In the genomic region with DNA sequence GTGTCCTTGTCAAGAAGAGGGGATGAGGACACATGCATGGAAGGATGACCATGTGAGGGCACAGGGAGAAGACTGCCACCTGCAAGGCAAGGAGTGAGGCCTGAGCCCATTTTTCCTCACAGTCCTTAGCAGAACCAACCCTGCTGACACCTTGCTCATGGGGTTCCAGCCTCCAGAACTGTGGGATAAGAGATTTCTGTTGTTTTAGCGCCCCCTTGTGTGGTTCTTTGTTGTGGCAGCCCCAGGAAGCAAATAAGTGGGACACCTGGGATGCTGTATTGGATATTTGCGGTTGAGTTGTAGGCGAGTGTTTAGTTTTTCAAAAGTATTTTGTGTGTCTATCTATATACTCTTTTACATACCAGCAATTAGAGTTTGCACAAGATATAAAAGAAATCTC, we compare ENCODE assay signal across 10 cellular contexts.
DNase-seq lines count a peak whose midpoint lies in the region; ATAC-seq and TF ChIP-seq lines count a peak whose summit lies in the region.
"Had no signal": no experiment of that assay in that cellular context is flagged by ENCODE, and none has a peak within 500 bp of the region (broad histone marks: within the 10 kb centered on the region; RNA-seq: fewer than 3 reads in every experiment).

No MANE protein-coding gene starts in this region.

- TF ChIP-seq CTCF in Loucy (conservative IDR thresholded peaks at IDR 0.05; ENCODE audit: low read length), result peak; percentile 64
- peak; percentile 70 for TF ChIP-seq CTCF in brain microvascular endothelial cell (IDR thresholded peaks at IDR 0.05; ENCODE audit: low read depth, low read length, missing control alignments)
- peak; percentile 52 for TF ChIP-seq CTCF in neural progenitor cell (IDR thresholded peaks at IDR 0.05)

- H3K36me3 Mint-ChIP-seq in activated CD4-positive, alpha-beta T cell treated with anti-CD3 and anti-CD28 coated beads, Interleukin-2, amount 10 ng/mL, durations not matched to agents 7 days and 5 days (ENCODE audit: low read depth), result no peaks in the 10 kb centered on the region
- no peaks in the 10 kb centered on the region for H3K36me3 Mint-ChIP-seq in neural progenitor cell
- H3K36me3 Mint-ChIP-seq: naive thymus-derived CD8-positive, alpha-beta T cell had no signal

- H3K27me3 ChIP-seq in Loucy (ENCODE audit: insufficient read depth, low read length, poor library complexity, severe bottlenecking), result no peaks in the 10 kb centered on the region
- no peaks in the 10 kb centered on the region for H3K27me3 ChIP-seq in brain microvascular endothelial cell (replicated peaks)
- H3K27me3 ChIP-seq in neural progenitor cell, result no peaks in the 10 kb centered on the region

- H3K9ac ChIP-seq in Loucy (ENCODE audit: low read depth, low read length, poor library complexity, severe bottlenecking) (no peak overlapping the region), neural progenitor cell (no peak overlapping the region)

- CTCF ChIA-PET in activated CD4-positive, alpha-beta T cell treated with anti-CD3 and anti-CD28 coated beads, Interleukin-2, amount 10 ng/mL, durations not matched to agents 7 days and 5 days (lab: Charles Lee), result no interaction called here

- H2AFZ ChIP-seq in Loucy (ENCODE audit: low read length) (no peak overlapping the region), neural progenitor cell (replicated peaks) (no peak overlapping the region)

- peaks cover 16% of the 10 kb centered on the region for H3K27me3 Mint-ChIP-seq in activated CD4-positive, alpha-beta T cell treated with anti-CD3 and anti-CD28 coated beads, Interleukin-2, amount 10 ng/mL, durations not matched to agents 7 days and 5 days
- H3K27me3 Mint-ChIP-seq in neural progenitor cell (ENCODE audit: insufficient read depth, low read depth), result peaks cover 7% of the 10 kb centered on the region

- H3K27ac ChIP-seq in brain microvascular endothelial cell (no peak overlapping the region), neural progenitor cell (no peak overlapping the region)

- H3K27ac Mint-ChIP-seq in activated CD4-positive, alpha-beta T cell treated with anti-CD3 and anti-CD28 coated beads, Interleukin-2, amount 10 ng/mL, durations not matched to agents 7 days and 5 days, result no peak overlapping the region
- no peak overlapping the region for H3K27ac Mint-ChIP-seq in neural progenitor cell
- H3K27ac Mint-ChIP-seq: CD4-positive, alpha-beta T cell; naive thymus-derived CD8-positive, alpha-beta T cell had no signal

- no peaks in the 10 kb centered on the region for H3K9me2 ChIP-seq in Loucy (replicated peaks; ENCODE audit: low read depth, low read length)

- H3K9me3 Mint-ChIP-seq in activated CD4-positive, alpha-beta T cell treated with anti-CD3 and anti-CD28 coated beads, Interleukin-2, amount 10 ng/mL, durations not matched to agents 7 days and 5 days, result no peaks in the 10 kb centered on the region
- H3K9me3 Mint-ChIP-seq in neural progenitor cell, result peaks cover 15% of the 10 kb centered on the region
- H3K9me3 Mint-ChIP-seq: CD4-positive, alpha-beta T cell; naive thymus-derived CD8-positive, alpha-beta T cell had no signal

- no peaks in the 10 kb centered on the region for H3K4me1 Mint-ChIP-seq in activated CD4-positive, alpha-beta T cell treated with anti-CD3 and anti-CD28 coated beads, Interleukin-2, amount 10 ng/mL, durations not matched to agents 7 days and 5 days
- peaks cover 26% of the 10 kb centered on the region for H3K4me1 Mint-ChIP-seq in neural progenitor cell
- H3K4me1 Mint-ChIP-seq: naive thymus-derived CD8-positive, alpha-beta T cell had no signal

- in situ Hi-C loops in brain microvascular endothelial cell (cut with HindIII; ENCODE audit: low pct_ligation_motif_present, low sequenced_read_pairs), result no loop called here

- H3K79me2 ChIP-seq in Loucy (ENCODE audit: insufficient read depth, low read length), result no peaks in the 10 kb centered on the region
- no peaks in the 10 kb centered on the region for H3K79me2 ChIP-seq in neural progenitor cell (ENCODE audit: low read depth)

- H3K9me3 ChIP-seq in Loucy (ENCODE audit: insufficient read depth, low read depth, low read length) (no peaks in the 10 kb centered on the region), neural progenitor cell (ENCODE audit: low read depth) (no peaks in the 10 kb centered on the region)

- ATAC-seq in GM18511 (IDR thresholded peaks at IDR 0.05; ENCODE audit: unreplicated experiment), result no peak
- ATAC-seq: naive thymus-derived CD8-positive, alpha-beta T cell had no signal

- H3K36me3 ChIP-seq in Loucy (ENCODE audit: insufficient read depth, low read length) (no peaks in the 10 kb centered on the region), brain microvascular endothelial cell (replicated peaks) (no peaks in the 10 kb centered on the region), neural progenitor cell (no peaks in the 10 kb centered on the region)

- H4K20me1 ChIP-seq in Loucy (ENCODE audit: insufficient read depth, low read length, poor library complexity, severe bottlenecking), result no peaks in the 10 kb centered on the region
- H4K20me1 ChIP-seq in neural progenitor cell (ENCODE audit: low read depth), result no peaks in the 10 kb centered on the region

- H3K4me2 ChIP-seq in Loucy (ENCODE audit: low read depth, low read length, poor library complexity, severe bottlenecking) (no peak overlapping the region), neural progenitor cell (no peak overlapping the region)

- H3K4me1 ChIP-seq in Loucy (ENCODE audit: insufficient read depth, low read length, poor library complexity, severe bottlenecking), result peaks cover 4% of the 10 kb centered on the region
- H3K4me1 ChIP-seq in neural progenitor cell, result peaks cover 16% of the 10 kb centered on the region

- no peak overlapping the region for H3K4me3 ChIP-seq in Loucy (ENCODE audit: low read length, poor library complexity, severe bottlenecking)
- no peak overlapping the region for H3K4me3 ChIP-seq in brain microvascular endothelial cell (ENCODE audit: low read depth, low read length)
- no peak overlapping the region for H3K4me3 ChIP-seq in neural progenitor cell

- POLR2A ChIA-PET in activated CD4-positive, alpha-beta T cell treated with anti-CD3 and anti-CD28 coated beads, Interleukin-2, amount 10 ng/mL, durations not matched to agents 7 days and 5 days (lab: Charles Lee), result no interaction called here

- DNase-seq in activated CD4-positive, alpha-beta T cell treated with anti-CD3 and anti-CD28 coated beads, Interleukin-2, amount 10 ng/mL, durations not matched to agents 7 days and 5 days, result peak; percentile 24
- DNase-seq in activated CD4-positive, alpha-beta T cell treated with anti-CD3 and anti-CD28 coated beads for 1 hour, result no peak
- DNase-seq in brain microvascular endothelial cell (no peak), neural progenitor cell (ENCODE audit: low spot score) (peak; percentile 31), AG08396 (ENCODE audit: low spot score) (no peak), putamen (ENCODE audit: low spot score) (no peak)
- DNase-seq: CD4-positive, alpha-beta T cell; naive thymus-derived CD8-positive, alpha-beta T cell had no signal

- no peak overlapping the region for H3K4me3 Mint-ChIP-seq in activated CD4-positive, alpha-beta T cell treated with anti-CD3 and anti-CD28 coated beads, Interleukin-2, amount 10 ng/mL, durations not matched to agents 7 days and 5 days
- no peak overlapping the region for H3K4me3 Mint-ChIP-seq in neural progenitor cell
- H3K4me3 Mint-ChIP-seq: CD4-positive, alpha-beta T cell; naive thymus-derived CD8-positive, alpha-beta T cell had no signal

- H3F3A ChIP-seq in Loucy (ENCODE audit: low read depth) (no peaks in the 10 kb centered on the region), neural progenitor cell (ENCODE audit: low read depth) (peaks cover 8% of the 10 kb centered on the region)

Comparison
In these comparisons a context has a peak if more than half of its experiments do, and no peak if none do; other contexts are left out.
1. DNase-seq: peak in activated CD4-positive, alpha-beta T cell treated with anti-CD3 and anti-CD28 coated beads, Interleukin-2, amount 10 ng/mL, durations not matched to agents 7 days and 5 days (single experiment) and neural progenitor cell (single experiment); none in activated CD4-positive, alpha-beta T cell treated with anti-CD3 and anti-CD28 coated beads for 1 hour (single experiment), brain microvascular endothelial cell (single experiment), AG08396 (single experiment) and putamen (single experiment).
2. Peak in every context shown above with its lines, with median percentiles within 50 percentile points of each other: CTCF ChIP-seq.